In genomic region chr16:24552705-24553104, GRCh38 we compare ENCODE assay signal across 18 cellular contexts.
"Had no signal": no experiment of that assay in that cellular context is flagged by ENCODE, and none has a peak within 500 bp of the region (broad histone marks: within the 10 kb centered on the region; RNA-seq: fewer than 3 reads in every experiment).

No MANE protein-coding gene starts in this region.

- H3K4me3 ChIP-seq: coronary artery, left lung, transverse colon had no signal

- H3K27me3 ChIP-seq: brain microvascular endothelial cell, left lung, transverse colon had no signal

- H3K4me3 Mint-ChIP-seq: activated naive CD8-positive, alpha-beta T cell treated with anti-CD3 and anti-CD28 coated beads for 36 hours; central memory CD8-positive, alpha-beta T cell; naive thymus-derived CD8-positive, alpha-beta T cell had no signal

- H3K27ac ChIP-seq: brain microvascular endothelial cell, coronary artery, left lung, transverse colon had no signal

- H3K27me3 Mint-ChIP-seq: activated naive CD8-positive, alpha-beta T cell treated with anti-CD3 and anti-CD28 coated beads for 36 hours; central memory CD8-positive, alpha-beta T cell; naive thymus-derived CD8-positive, alpha-beta T cell had no signal

- H3K9me3 ChIP-seq: left lung, transverse colon had no signal

- H3K9me3 Mint-ChIP-seq: activated naive CD8-positive, alpha-beta T cell treated with anti-CD3 and anti-CD28 coated beads for 36 hours; central memory CD8-positive, alpha-beta T cell; naive thymus-derived CD8-positive, alpha-beta T cell had no signal

- H3K27ac Mint-ChIP-seq: activated naive CD8-positive, alpha-beta T cell treated with anti-CD3 and anti-CD28 coated beads for 36 hours had no signal

- DNase-seq: activated CD4-positive, CD25-positive, alpha-beta regulatory T cell treated with anti-CD3 and anti-CD28 coated beads, Interleukin-2, amount 50 U/mL, for 72 hours; activated effector memory CD4-positive, alpha-beta T cell treated with anti-CD3 and anti-CD28 coated beads, Interleukin-2, amount 50 U/mL, for 16 hours; activated naive CD8-positive, alpha-beta T cell treated with anti-CD3 and anti-CD28 coated beads for 36 hours; activated T-cell treated with anti-CD3 and anti-CD28 coated beads for 4 hours; brain microvascular endothelial cell; foreskin fibroblast; hippocampal formation; left lung; naive thymus-derived CD8-positive, alpha-beta T cell; nucleus accumbens; right cardiac atrium; small intestine; stimulated activated CD4-positive, alpha-beta T cell treated with anti-CD3 and anti-CD28 coated beads, Interleukin-4, amount 100 ng/mL, for 24 hours; stimulated activated naive CD4-positive, alpha-beta T cell treated with Interleukin-2 at 50 U/mL for 16 hours; substantia nigra; transverse colon had no signal

- ATAC-seq: left lung; naive thymus-derived CD8-positive, alpha-beta T cell; right cardiac atrium had no signal
